In genomic region chr2:52192656-52193055, GRCh38 we compare ENCODE assay signal across 33 cellular contexts.
"Had no signal": no experiment of that assay in that cellular context is flagged by ENCODE, and none has a peak within 500 bp of the region (broad histone marks: within the 10 kb centered on the region; RNA-seq: fewer than 3 reads in every experiment).

No MANE protein-coding gene starts in this region.

- H3K4me3 Mint-ChIP-seq: activated B cell treated with CpG ODN at 0.5 μM for 24 hours; activated CD4-positive, alpha-beta memory T cell treated with anti-CD3 and anti-CD28 coated beads for 36 hours; activated naive CD4-positive, alpha-beta T cell treated with anti-CD3 and anti-CD28 coated beads for 36 hours; activated T-cell treated with anti-CD3 and anti-CD28 coated beads, Interleukin-2, amount 50 U/mL, for 4 hours; activated T-helper 1 cell treated with anti-CD3 and anti-CD28 coated beads, Interleukin-12 subunit alpha, Interleukin-12 subunit beta, Interleukin-2, Interleukin-4 antibody, amounts not matched to agents 30 ng/mL and 10 ng/mL and 1 ng/mL, durations not matched to agents 14 hours and 24 hours and 36 hours had no signal

- H3K9me3 ChIP-seq: adrenal gland, body of pancreas, breast epithelium, Peyer's patch had no signal

- H3K4me1 Mint-ChIP-seq: activated B cell treated with CpG ODN at 0.5 μM for 24 hours had no signal

- H3K9me3 Mint-ChIP-seq: activated B cell treated with CpG ODN at 0.5 μM for 24 hours had no signal

- H3K4me3 ChIP-seq: adrenal gland, body of pancreas, breast epithelium, Peyer's patch had no signal

- ATAC-seq: activated naive CD4-positive, alpha-beta T cell treated with anti-CD3 and anti-CD28 coated beads, Interleukin-2, amount 50 U/mL, for 72 hours; activated T-cell treated with anti-CD3 and anti-CD28 coated beads, Interleukin-2, amount 50 U/mL, for 4 hours; body of pancreas; PC-3 had no signal

- H3K27ac ChIP-seq: adrenal gland, body of pancreas, breast epithelium, Peyer's patch, VCaP had no signal

- H3K36me3 Mint-ChIP-seq: activated CD4-positive, alpha-beta memory T cell treated with anti-CD3 and anti-CD28 coated beads for 36 hours; activated naive CD4-positive, alpha-beta T cell treated with anti-CD3 and anti-CD28 coated beads, Interleukin-2, amount 50 U/mL, for 72 hours had no signal

- H3K27ac Mint-ChIP-seq: activated B cell treated with CpG ODN at 0.5 μM for 24 hours; activated CD4-positive, alpha-beta memory T cell treated with anti-CD3 and anti-CD28 coated beads for 36 hours; activated naive CD4-positive, alpha-beta T cell treated with anti-CD3 and anti-CD28 coated beads for 36 hours; activated naive CD4-positive, alpha-beta T cell treated with anti-CD3 and anti-CD28 coated beads, Interleukin-2, amount 50 U/mL, for 72 hours; activated T-helper 1 cell treated with anti-CD3 and anti-CD28 coated beads, Interleukin-12 subunit alpha, Interleukin-12 subunit beta, Interleukin-2, Interleukin-4 antibody, amounts not matched to agents 30 ng/mL and 10 ng/mL and 1 ng/mL, durations not matched to agents 14 hours and 24 hours and 36 hours had no signal

- H3K4me1 ChIP-seq: adrenal gland, body of pancreas, breast epithelium, Peyer's patch had no signal

- H3K36me3 ChIP-seq: adrenal gland, breast epithelium, Peyer's patch had no signal

- H3K27me3 Mint-ChIP-seq: activated B cell treated with CpG ODN at 0.5 μM for 24 hours; activated CD4-positive, alpha-beta memory T cell treated with anti-CD3 and anti-CD28 coated beads for 36 hours had no signal

- H3K27me3 ChIP-seq: adrenal gland, body of pancreas, breast epithelium, Peyer's patch had no signal

- DNase-seq: activated B cell treated with CpG ODN at 0.5 μM for 24 hours; activated CD4-positive, alpha-beta memory T cell treated with anti-CD3 and anti-CD28 coated beads for 36 hours; activated CD4-positive, alpha-beta T cell treated with anti-CD3 and anti-CD28 coated beads for 4 hours; activated CD4-positive, alpha-beta T cell treated with anti-CD3 and anti-CD28 coated beads, Interleukin-2, amount 50 U/mL, for 1 hour; activated CD4-positive, CD25-positive, alpha-beta regulatory T cell treated with anti-CD3 and anti-CD28 coated beads, Interleukin-2, amount 50 U/mL, for 72 hours; activated CD8-positive, alpha-beta memory T cell treated with anti-CD3 and anti-CD28 coated beads, Interleukin-2, amount 50 U/mL, for 4 hours; activated gamma-delta T cell treated with Interleukin-2 at 50 U/mL for 16 hours; activated naive CD4-positive, alpha-beta T cell treated with anti-CD3 and anti-CD28 coated beads for 36 hours; activated T-cell treated with anti-CD3 and anti-CD28 coated beads for 4 hours; activated T-cell treated with anti-CD3 and anti-CD28 coated beads, Interleukin-2, amount 50 U/mL, for 4 hours; adrenal gland; body of pancreas; NCI-H1048; NCI-H1105 treated with DMSO at 0.1 percent for 48 hours; NCI-H1436; NCI-H1694; NCI-H1930; NCI-H2081 treated with DMSO at 0.1 percent for 48 hours; NCI-H345; NCI-H524 treated with DMSO at 0.1 percent for 48 hours; NK-92 treated with Interleukin-12 subunit alpha and Interleukin-12 subunit beta, amount 100 ng/mL, for 24 hours; PC-3; Peyer's patch; RPMI8226; SIG-M5; SW 1271; T-helper 1 cell; T-helper 2 cell; T-helper 9 cell had no signal
